25 cellular contexts compared by ENCODE assay signal in the genomic region with DNA sequence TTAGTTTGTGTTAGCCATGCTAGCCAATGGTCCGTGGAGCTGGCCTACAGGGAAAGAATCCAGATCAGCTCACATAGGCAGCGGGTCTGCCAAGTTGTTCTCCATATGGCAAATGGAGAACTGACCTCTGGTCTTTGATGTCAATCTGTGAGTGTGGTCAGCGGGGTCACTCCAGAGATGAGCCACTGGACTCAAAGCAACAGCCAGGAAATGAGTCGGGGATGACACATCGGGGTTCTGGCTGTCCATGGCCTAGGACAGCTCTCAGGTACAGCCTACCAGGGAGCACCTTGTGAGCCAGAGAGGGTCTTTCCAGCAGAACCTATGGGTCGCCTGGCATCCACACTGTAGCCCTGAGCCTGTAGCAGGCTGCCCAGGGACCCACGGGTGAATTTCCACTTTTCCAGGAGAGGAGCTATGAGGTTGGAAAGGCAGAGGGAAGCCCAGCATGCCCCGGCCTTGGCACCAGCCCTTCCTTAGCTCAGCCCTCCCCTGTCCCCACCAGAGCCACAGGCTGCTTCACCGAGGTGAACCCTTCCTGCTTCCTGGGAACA.
A peak's percentile ranks its signal among the peaks of the same experiment; 100 is the strongest.
DNase-seq lines count a peak whose midpoint lies in the region; TF ChIP-seq lines count a peak whose summit lies in the region.
"Had no signal": no experiment of that assay in that cellular context is flagged by ENCODE, and none has a peak within 500 bp of the region (broad histone marks: within the 10 kb centered on the region; RNA-seq: fewer than 3 reads in every experiment).

No MANE protein-coding gene starts in this region.

- H3K9me3 ChIP-seq in MG63: peaks cover 6% of the 10 kb centered on the region
- no peaks in the 10 kb centered on the region for H3K9me3 ChIP-seq in endodermal cell (ENCODE audit: control insufficient read depth, low read length)
- no peaks in the 10 kb centered on the region for H3K9me3 ChIP-seq in sigmoid colon

- intact Hi-C loops in sigmoid colon (cut with DNase I) (no loop called here), CD14-positive monocyte (cut with micrococcal nuclease) (no loop called here)

- peaks cover 1% of the 10 kb centered on the region for H3K9me3 Mint-ChIP-seq in endodermal cell
- peaks cover 4 to 12% (median 7%) of the 10 kb centered on the region in 7 donors for H3K9me3 Mint-ChIP-seq in CD14-positive monocyte

- H3K9ac ChIP-seq in endodermal cell (ENCODE audit: extremely low read depth, low read length, poor library complexity, severe bottlenecking): no peak overlapping the region
- H3K9ac ChIP-seq: BLaER1 had no signal

- DNase-seq in activated effector memory CD4-positive, alpha-beta T cell treated with anti-CD3 and anti-CD28 coated beads, Interleukin-2, amount 50 U/mL, for 16 hours: peak; percentile 31
- no peak for DNase-seq in activated effector memory CD4-positive, alpha-beta T cell treated with Interleukin-2 at 50 U/mL for 16 hours
- DNase-seq in MG63 (peak; percentile 56), endodermal cell (peak; percentile 28), sigmoid colon (peak; percentile 41), ACHN (no peak), CD14-positive monocyte (ENCODE audit: low spot score) (no peak), SKM-1 (lab: John Stamatoyannopoulos, UW; ENCODE audit: unreplicated experiment) (no peak)
- DNase-seq: CD4-positive, alpha-beta memory T cell; COR-L47; GF-D8; H7; Kasumi-1; MM.1S; NCI-H2029; NCI-H446; NCI-H526; PC-9; SIG-M5; SW 1271 had no signal

- 91 to 97% methylated on average over 6 to 9 of the region's 9 CpGs for WGBS in endodermal cell (ENCODE audit: insufficient coverage in 1 of 2, insufficient read length in 1 of 2), 2 experiments
- 93 to 94% methylated on average over 9 of the region's 9 CpGs for WGBS in sigmoid colon, 2 donors

- in situ Hi-C loops in ACHN (cut with HindIII; ENCODE audit: low pct_ligation_motif_present, low pct_unique_long_range_greater_than_20kb, low sequenced_read_pairs): no loop called here

- H3K36me3 Mint-ChIP-seq in endodermal cell (ENCODE audit: low read depth): no peaks in the 10 kb centered on the region
- H3K36me3 Mint-ChIP-seq in CD14-positive monocyte: no peaks in the 10 kb centered on the region
- H3K36me3 Mint-ChIP-seq: CD4-positive, alpha-beta memory T cell had no signal

- H3K36me3 ChIP-seq in MG63 (no peaks in the 10 kb centered on the region), endodermal cell (ENCODE audit: control insufficient read depth, insufficient read depth, low read length) (no peaks in the 10 kb centered on the region), sigmoid colon (no peaks in the 10 kb centered on the region)
- H3K36me3 ChIP-seq: BLaER1 had no signal

- H3K27me3 Mint-ChIP-seq in endodermal cell (ENCODE audit: insufficient read depth): peaks cover 6% of the 10 kb centered on the region
- H3K27me3 Mint-ChIP-seq in CD14-positive monocyte (ENCODE audit: low read depth in 3 of 3): peaks cover 2 to 4% (median 2%) of the 10 kb centered on the region in 3 donors
- H3K27me3 Mint-ChIP-seq: CD4-positive, alpha-beta memory T cell had no signal

- no peak overlapping the region for H3K4me3 Mint-ChIP-seq in endodermal cell
- H3K4me3 Mint-ChIP-seq in CD14-positive monocyte: no peak overlapping the region
- H3K4me3 Mint-ChIP-seq: CD4-positive, alpha-beta memory T cell had no signal

- no peak for TF ChIP-seq POLR2A in sigmoid colon (IDR thresholded peaks at IDR 0.05)

- TF ChIP-seq CTCF in endodermal cell (conservative IDR thresholded peaks at IDR 0.05) (no peak), sigmoid colon (IDR thresholded peaks at IDR 0.05) (no peak), CD14-positive monocyte (IDR thresholded peaks at IDR 0.05) (no peak)

- H3K4me1 Mint-ChIP-seq in endodermal cell: no peaks in the 10 kb centered on the region
- H3K4me1 Mint-ChIP-seq in CD14-positive monocyte: no peaks in the 10 kb centered on the region
- H3K4me1 Mint-ChIP-seq: CD4-positive, alpha-beta memory T cell had no signal

- no peak overlapping the region for H3K4me3 ChIP-seq in MG63
- no peak overlapping the region for H3K4me3 ChIP-seq in endodermal cell (ENCODE audit: low read length)
- H3K4me3 ChIP-seq in sigmoid colon: no peak overlapping the region
- H3K4me3 ChIP-seq: BLaER1, K562, PC-9, SK-N-MC had no signal

- H3K27ac ChIP-seq in endodermal cell (ENCODE audit: low read depth, low read length) (no peak overlapping the region), sigmoid colon (no peak overlapping the region)
- H3K27ac ChIP-seq: 22Rv1, BLaER1, PC-9, RWPE1, SK-N-MC had no signal

- H3K27ac Mint-ChIP-seq in endodermal cell (no peak overlapping the region), CD14-positive monocyte (peak overlapping the region in 1 of 7 donors; percentile 22)
- H3K27ac Mint-ChIP-seq: CD4-positive, alpha-beta memory T cell had no signal

- H3K27me3 ChIP-seq in MG63 (no peaks in the 10 kb centered on the region), endodermal cell (ENCODE audit: control insufficient read depth, insufficient read depth, low read length, poor library complexity, severe bottlenecking) (no peaks in the 10 kb centered on the region), sigmoid colon (no peaks in the 10 kb centered on the region)
- H3K27me3 ChIP-seq: BLaER1 had no signal

- no peaks in the 10 kb centered on the region for H3K4me1 ChIP-seq in endodermal cell (ENCODE audit: control insufficient read depth, insufficient read depth, low read length)
- no peaks in the 10 kb centered on the region for H3K4me1 ChIP-seq in sigmoid colon
- H3K4me1 ChIP-seq: BLaER1 had no signal

- no peak for TF ChIP-seq EP300 in sigmoid colon (IDR thresholded peaks at IDR 0.05)

Comparison
In these comparisons a context has a peak if more than half of its experiments do, and no peak if none do; other contexts are left out.
1. DNase-seq: peak in activated effector memory CD4-positive, alpha-beta T cell treated with anti-CD3 and anti-CD28 coated beads, Interleukin-2, amount 50 U/mL, for 16 hours (single experiment), MG63 (single experiment), endodermal cell (single experiment) and sigmoid colon (single experiment); none in activated effector memory CD4-positive, alpha-beta T cell treated with Interleukin-2 at 50 U/mL for 16 hours (single experiment), ACHN (single experiment), CD14-positive monocyte (single experiment) and SKM-1 (single experiment).